ENCODE assay signal across 8 cellular contexts in the genomic region with DNA sequence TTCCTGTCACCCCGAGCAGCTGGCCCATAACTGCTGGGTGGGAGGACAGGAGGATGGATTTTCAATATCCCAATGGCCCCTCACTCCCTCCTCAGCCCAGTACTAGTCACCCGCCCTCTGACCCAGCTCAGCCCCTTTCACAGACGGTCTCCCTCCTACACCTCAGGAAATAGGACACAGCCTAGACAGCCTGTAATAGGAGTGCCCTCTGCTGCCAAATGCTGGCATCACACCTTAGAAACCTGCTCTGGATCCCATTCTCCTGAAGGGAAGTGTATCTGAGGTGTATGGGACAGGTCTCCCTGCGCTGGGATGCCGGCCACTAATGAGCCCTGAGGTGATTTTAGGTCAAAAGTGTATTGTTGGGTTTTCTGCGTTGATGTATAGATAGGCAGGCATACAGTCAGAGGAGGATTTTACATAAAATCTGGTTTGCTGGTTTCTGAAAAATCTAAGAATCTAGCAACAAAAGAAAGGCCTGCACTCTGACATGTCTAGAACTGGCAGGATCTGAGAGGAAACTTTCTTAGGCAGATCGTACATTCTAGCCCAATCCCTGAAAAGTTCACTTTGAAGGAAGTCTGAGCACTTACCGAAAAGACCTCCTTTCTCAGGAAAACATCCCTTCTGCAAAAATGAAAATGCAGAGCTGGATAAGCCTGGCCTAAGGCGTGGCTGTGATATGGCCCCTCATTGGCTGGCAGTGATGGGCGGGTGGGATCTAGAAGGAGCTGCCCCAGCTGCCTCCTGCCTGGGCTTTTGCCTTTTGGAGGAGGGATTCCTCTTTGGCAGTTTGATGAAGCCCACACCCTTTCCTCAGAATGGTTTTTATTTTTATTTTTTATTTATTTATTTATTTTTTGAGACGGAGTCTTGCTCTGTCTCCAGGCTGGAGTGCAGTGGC. TPM values are rescaled to one million over a fixed set of nuclear protein-coding genes. Genes with fewer than 3 reads are reported as not detected.
DNase-seq lines count a peak whose midpoint lies in the region; ATAC-seq, FAIRE-seq and TF ChIP-seq lines count a peak whose summit lies in the region.

No MANE protein-coding gene starts in this region.

- no peaks in the 10 kb centered on the region for H3K36me3 ChIP-seq in small intestine (ENCODE audit: control insufficient read depth in 2 of 2, insufficient read depth in 2 of 2, low read length in 2 of 2)

- no peaks in the 10 kb centered on the region for H3K4me1 ChIP-seq in small intestine (ENCODE audit: control insufficient read depth in 2 of 2, insufficient read depth in 1 of 2, low read depth in 1 of 2, low read length in 1 of 2)

- H3K4me3 ChIP-seq in astrocyte of the cerebellum (ENCODE audit: low read depth, low read length) (no peak overlapping the region), small intestine (ENCODE audit: low read depth in 1 of 2, low read length in 2 of 2) (no peak overlapping the region)

- H3K27ac ChIP-seq in small intestine (ENCODE audit: low read depth in 1 of 2, low read length in 1 of 2): no peak overlapping the region

- no peaks in the 10 kb centered on the region for H3K9me3 ChIP-seq in small intestine (ENCODE audit: control insufficient read depth, low read depth)

- 32 to 43% (median 37%) methylated on average over 11 of the region's 11 CpGs for WGBS in small intestine, 3 donors

- DNase-seq in GM12891 (ENCODE audit: insufficient read length, low spot score): peak; percentile 34
- DNase-seq in NCI-H1694 (lab: John Stamatoyannopoulos, UW): peak; percentile 85
- DNase-seq in SW480 (ENCODE audit: low spot score): peak; percentile 70
- peak; percentile 53 for DNase-seq in astrocyte of the cerebellum (ENCODE audit: low read depth)
- peak; percentile 54 to 62 for DNase-seq in hippocampal formation (lab: John Stamatoyannopoulos, UW)
- DNase-seq in small intestine: peak; percentile 60
- DNase-seq in mesenteric fat pad (ENCODE audit: low spot score): no peak

- peak; percentile 63 for FAIRE-seq in GM12891 (lab: Jason Lieb, UNC)
- no peak for FAIRE-seq in small intestine (lab: Jason Lieb, UNC)

- H3K27me3 ChIP-seq in small intestine (ENCODE audit: control insufficient read depth in 2 of 2, insufficient read depth in 2 of 2, low read length in 2 of 2): peaks cover 0 to 3% of the 10 kb centered on the region in 2 donors

- TF ChIP-seq CTCF in astrocyte of the cerebellum (IDR thresholded peaks at IDR 0.05; ENCODE audit: low read depth, low read length, missing control alignments): peak; percentile 90

- no peak for TF ChIP-seq POLR2A in GM12891 (IDR thresholded peaks at IDR 0.05; ENCODE audit: low read depth, low read length)

- in situ Hi-C loops in astrocyte of the cerebellum (cut with HindIII; ENCODE audit: low sequenced_read_pairs): no loop called here

- ATAC-seq in HG02870 (IDR thresholded peaks at IDR 0.05; ENCODE audit: unreplicated experiment): peak; percentile 82

TF ChIP-seq in GM12891, 5 proteins besides CTCF, POLR2A, EP300 and RAD21:
- peak; percentile 20; the same call in 1 of the 2 replicates for TF ChIP-seq SPI1 (IDR thresholded peaks at IDR 0.05; ENCODE audit: low read depth, low read length)
- no peak for TF ChIP-seq TAF1 (IDR thresholded peaks at IDR 0.05; ENCODE audit: low read depth, low read length)
- TF ChIP-seq PAX5 (IDR thresholded peaks at IDR 0.05; ENCODE audit: insufficient read depth, low read length, severe bottlenecking): no peak
- TF ChIP-seq POU2F2 (IDR thresholded peaks at IDR 0.05; ENCODE audit: low read depth, low read length): no peak
TF ChIP-seq in GM12891: peak in this region for 1.

RNA-seq across cellular contexts. Expression of a gene that starts 3.7 kb away (rescaled TPM):
- polyA plus RNA-seq in GM12891 (2012; ENCODE audit: low read depth, missing spikeins): not detected
- 1 to 10 TPM in 1 of 3 donors, under 1 TPM in 2; 0.27 to 1.0 (median 0.45) TPM for polyA plus RNA-seq in small intestine
- total RNA-seq in mesenteric fat pad: 13.7 TPM

RNA-seq across cellular contexts. Expression of a gene that starts 13.1 kb away (rescaled TPM):
- polyA plus RNA-seq in GM12891 (2012; ENCODE audit: low read depth, missing spikeins): not detected
- not detected for polyA plus RNA-seq in small intestine
- total RNA-seq in mesenteric fat pad: not detected

RNA-seq across cellular contexts. Expression of a gene that starts 55.6 kb away (rescaled TPM):
- 7.2 TPM for polyA plus RNA-seq in GM12891 (2012; ENCODE audit: low read depth, missing spikeins)
- polyA plus RNA-seq in small intestine: 1 to 10 TPM; 4.9 to 8.4 (median 6.5) TPM
- total RNA-seq in mesenteric fat pad: 11.1 TPM
